1 cellular context compared by ENCODE assay signal in the genomic region with DNA sequence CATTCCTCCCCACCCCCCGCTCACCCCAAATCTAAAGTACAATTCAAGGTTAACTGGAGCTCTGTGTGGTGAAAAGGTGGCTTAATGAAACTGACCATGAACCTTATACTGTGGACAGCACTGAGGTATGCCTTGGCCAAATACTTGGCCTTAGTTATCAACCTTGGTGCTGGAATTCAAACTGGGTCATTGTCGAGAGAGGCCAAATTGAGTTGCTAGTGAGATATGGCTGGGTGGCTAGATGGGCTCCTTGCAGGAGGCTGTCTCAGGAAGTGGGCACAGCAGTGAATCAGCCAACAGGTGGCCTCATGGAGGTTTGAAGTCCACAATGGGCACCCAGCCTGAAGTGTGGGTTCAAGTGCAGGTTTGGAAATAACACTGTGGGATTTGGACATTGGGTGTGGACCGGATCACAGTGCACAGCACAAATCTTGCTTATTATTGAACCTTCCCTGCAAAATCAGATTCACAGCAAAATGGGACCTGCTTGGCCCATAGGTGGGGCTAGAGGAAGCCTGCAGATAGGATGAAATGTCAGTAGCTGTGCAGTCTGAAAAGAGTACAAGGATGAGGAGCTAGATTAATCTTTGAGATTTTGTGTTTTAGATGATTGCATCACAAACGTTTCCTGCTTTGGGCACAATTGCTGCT.
TF ChIP-seq lines count a peak whose summit lies in the region.

No MANE protein-coding gene starts in this region.

TF ChIP-seq in A549, 52 proteins besides CTCF, POLR2A, EP300 and RAD21 (continued from another document):
- TF ChIP-seq, protein P1, sequence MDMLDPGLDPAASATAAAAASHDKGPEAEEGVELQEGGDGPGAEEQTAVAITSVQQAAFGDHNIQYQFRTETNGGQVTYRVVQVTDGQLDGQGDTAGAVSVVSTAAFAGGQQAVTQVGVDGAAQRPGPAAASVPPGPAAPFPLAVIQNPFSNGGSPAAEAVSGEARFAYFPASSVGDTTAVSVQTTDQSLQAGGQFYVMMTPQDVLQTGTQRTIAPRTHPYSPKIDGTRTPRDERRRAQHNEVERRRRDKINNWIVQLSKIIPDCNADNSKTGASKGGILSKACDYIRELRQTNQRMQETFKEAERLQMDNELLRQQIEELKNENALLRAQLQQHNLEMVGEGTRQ (IDR thresholded peaks at IDR 0.05): no peak
- no peak for TF ChIP-seq MAZ (IDR thresholded peaks at IDR 0.05; ENCODE audit: borderline replicate concordance, low read depth, low read length)
- no peak for TF ChIP-seq MYC (IDR thresholded peaks at IDR 0.05; ENCODE audit: borderline replicate concordance, low read length)
- TF ChIP-seq KDM1A (IDR thresholded peaks at IDR 0.05; ENCODE audit: low read depth): no peak
- no peak for TF ChIP-seq RARB (CRISPR knock-in tag; IDR thresholded peaks at IDR 0.05)
- no peak for TF ChIP-seq RFX5 (IDR thresholded peaks at IDR 0.05)
- TF ChIP-seq POLR2AphosphoS2 (conservative IDR thresholded peaks at IDR 0.05; ENCODE audit: low read length): no peak
- TF ChIP-seq GATA3 (IDR thresholded peaks at IDR 0.05; ENCODE audit: borderline replicate concordance): no peak
- TF ChIP-seq, protein P2, sequence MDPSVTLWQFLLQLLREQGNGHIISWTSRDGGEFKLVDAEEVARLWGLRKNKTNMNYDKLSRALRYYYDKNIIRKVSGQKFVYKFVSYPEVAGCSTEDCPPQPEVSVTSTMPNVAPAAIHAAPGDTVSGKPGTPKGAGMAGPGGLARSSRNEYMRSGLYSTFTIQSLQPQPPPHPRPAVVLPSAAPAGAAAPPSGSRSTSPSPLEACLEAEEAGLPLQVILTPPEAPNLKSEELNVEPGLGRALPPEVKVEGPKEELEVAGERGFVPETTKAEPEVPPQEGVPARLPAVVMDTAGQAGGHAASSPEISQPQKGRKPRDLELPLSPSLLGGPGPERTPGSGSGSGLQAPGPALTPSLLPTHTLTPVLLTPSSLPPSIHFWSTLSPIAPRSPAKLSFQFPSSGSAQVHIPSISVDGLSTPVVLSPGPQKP (IDR thresholded peaks at IDR 0.05; ENCODE audit: low read depth, low read length): no peak
- no peak for TF ChIP-seq CBX8 (IDR thresholded peaks at IDR 0.05)
